Comparison of ENCODE assay signal across 23 cellular contexts in the genomic region with DNA sequence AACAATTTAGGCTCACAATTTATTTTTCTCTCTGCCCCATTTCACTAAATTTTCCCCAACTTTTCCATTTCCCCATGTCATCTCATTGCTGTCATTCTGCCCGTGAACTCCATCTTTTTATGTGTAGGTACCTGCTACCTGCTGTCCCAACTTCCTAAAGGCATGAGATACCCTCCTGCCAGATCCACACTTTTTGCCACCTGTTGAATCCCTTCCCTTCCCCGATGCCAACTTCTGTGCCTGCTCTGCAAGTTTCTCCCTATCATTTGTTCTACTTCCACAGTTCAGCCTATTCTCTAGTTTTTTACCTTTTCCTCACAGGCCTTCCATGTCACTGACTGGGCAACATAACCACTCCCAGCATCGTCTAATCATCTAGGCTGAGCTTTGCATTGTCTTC.
"Had no signal": no experiment of that assay in that cellular context is flagged by ENCODE, and none has a peak within 500 bp of the region (broad histone marks: within the 10 kb centered on the region; RNA-seq: fewer than 3 reads in every experiment).

No MANE protein-coding gene starts in this region.

- DNase-seq: colonic mucosa; cortex of kidney; dermis blood vessel endothelial cell; dorsolateral prefrontal cortex; effector CD4-positive, alpha-beta T cell; effector CD8-positive, alpha-beta T cell; effector memory CD4-positive, alpha-beta T cell; effector memory CD8-positive, alpha-beta T cell; endodermal cell; erythroblast; esophagus squamous epithelium; foreskin fibroblast; foreskin keratinocyte; foreskin melanocyte; gastrocnemius medialis; glutamatergic neuron; head of caudate nucleus; heart left ventricle; heart right ventricle had no signal

- H3K4me3 ChIP-seq: colonic mucosa, coronary artery, dorsolateral prefrontal cortex, esophagus muscularis mucosa, esophagus squamous epithelium, gastrocnemius medialis, gastroesophageal sphincter, heart left ventricle, heart right ventricle had no signal

- H3K4me1 ChIP-seq: colonic mucosa, esophagus muscularis mucosa, esophagus squamous epithelium, foreskin keratinocyte, gastrocnemius medialis, gastroesophageal sphincter, heart left ventricle had no signal

- H3K36me3 ChIP-seq: colonic mucosa, esophagus muscularis mucosa, esophagus squamous epithelium, gastrocnemius medialis, gastroesophageal sphincter, heart left ventricle, heart right ventricle had no signal

- H3K9me3 ChIP-seq: colonic mucosa, esophagus muscularis mucosa, esophagus squamous epithelium, gastrocnemius medialis, gastroesophageal sphincter, heart right ventricle had no signal

- H3K27ac ChIP-seq: colonic mucosa, coronary artery, dorsolateral prefrontal cortex, epithelial cell of prostate, esophagus muscularis mucosa, esophagus squamous epithelium, foreskin keratinocyte, gastrocnemius medialis, gastroesophageal sphincter, heart left ventricle, heart right ventricle had no signal
